ENCODE assay signal across 1 cellular context in the genomic region with DNA sequence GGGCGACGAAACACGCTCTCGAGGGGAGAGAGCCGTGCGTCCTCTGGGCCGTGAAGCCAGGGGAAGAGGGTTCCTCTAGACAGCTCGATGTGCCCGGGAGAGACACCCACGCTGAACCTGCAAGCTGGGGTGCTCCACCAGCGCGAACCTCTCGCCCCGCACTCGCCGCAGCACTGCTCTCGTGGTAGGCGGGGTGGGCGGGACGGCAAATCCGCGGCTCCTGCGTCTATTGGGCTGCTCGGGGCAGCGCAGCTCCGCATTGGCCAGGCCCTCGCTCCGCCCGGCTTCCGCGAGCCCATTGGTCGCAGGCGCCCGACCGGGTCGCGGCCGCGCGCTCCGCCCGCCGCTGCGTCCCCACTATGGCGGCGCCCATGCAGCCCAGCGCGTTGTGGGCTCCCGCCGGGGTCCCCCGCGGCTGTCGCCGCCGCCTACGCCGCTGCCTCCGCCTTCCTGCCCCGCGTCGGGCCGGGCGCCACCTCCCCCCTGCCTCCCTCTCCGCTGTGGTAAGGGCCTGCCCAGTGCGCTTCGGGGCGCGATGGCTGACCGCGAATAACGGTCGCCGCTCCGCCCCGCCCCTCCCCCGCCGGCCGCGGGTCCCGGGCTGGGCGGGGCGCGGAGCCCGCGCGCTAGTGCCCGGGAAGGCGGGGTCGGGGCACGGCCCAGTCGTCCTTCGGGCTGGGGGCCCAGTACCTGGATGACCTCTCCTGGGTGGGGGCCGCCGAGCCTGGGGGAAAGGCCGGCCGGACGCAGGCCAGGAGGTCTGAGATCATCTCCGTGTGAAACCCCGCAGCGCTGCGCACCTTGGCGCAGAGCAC.
TF ChIP-seq lines count a peak whose summit lies in the region.

TSS of gene ST3GAL3 (plus strand) at position 346 of the 815 bp plus-strand sequence. CDS start 28,727 bp downstream, outside the sequence.

TF ChIP-seq in HepG2, 621 proteins besides CTCF, POLR2A, EP300 and RAD21 (continued from another document and continues in another):
- TF ChIP-seq, protein P1, sequence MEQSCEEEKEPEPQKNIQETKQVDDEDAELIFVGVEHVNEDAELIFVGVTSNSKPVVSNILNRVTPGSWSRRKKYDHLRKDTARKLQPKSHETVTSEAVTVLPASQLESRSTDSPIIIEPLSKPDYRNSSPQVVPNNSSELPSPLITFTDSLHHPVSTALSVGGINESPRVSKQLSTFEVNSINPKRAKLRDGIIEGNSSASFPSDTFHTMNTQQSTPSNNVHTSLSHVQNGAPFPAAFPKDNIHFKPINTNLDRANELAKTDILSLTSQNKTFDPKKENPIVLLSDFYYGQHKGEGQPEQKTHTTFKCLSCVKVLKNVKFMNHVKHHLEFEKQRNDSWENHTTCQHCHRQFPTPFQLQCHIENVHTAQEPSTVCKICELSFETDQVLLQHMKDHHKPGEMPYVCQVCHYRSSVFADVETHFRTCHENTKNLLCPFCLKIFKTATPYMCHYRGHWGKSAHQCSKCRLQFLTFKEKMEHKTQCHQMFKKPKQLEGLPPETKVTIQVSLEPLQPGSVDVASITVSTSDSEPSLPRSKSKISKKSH (CRISPR knock-in tag; IDR thresholded peaks at IDR 0.05; ENCODE audit: borderline replicate concordance), result peak; percentile 81
- peak; percentile 49; the same call in 1 of the 2 replicates for TF ChIP-seq KDM4B (CRISPR knock-in tag; IDR thresholded peaks at IDR 0.05)
- TF ChIP-seq, protein P2, sequence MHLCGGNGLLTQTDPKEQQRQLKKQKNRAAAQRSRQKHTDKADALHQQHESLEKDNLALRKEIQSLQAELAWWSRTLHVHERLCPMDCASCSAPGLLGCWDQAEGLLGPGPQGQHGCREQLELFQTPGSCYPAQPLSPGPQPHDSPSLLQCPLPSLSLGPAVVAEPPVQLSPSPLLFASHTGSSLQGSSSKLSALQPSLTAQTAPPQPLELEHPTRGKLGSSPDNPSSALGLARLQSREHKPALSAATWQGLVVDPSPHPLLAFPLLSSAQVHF (CRISPR knock-in tag; IDR thresholded peaks at IDR 0.05), result peak; percentile 67; the same call in 1 of the 2 replicates
- TF ChIP-seq, protein P3, sequence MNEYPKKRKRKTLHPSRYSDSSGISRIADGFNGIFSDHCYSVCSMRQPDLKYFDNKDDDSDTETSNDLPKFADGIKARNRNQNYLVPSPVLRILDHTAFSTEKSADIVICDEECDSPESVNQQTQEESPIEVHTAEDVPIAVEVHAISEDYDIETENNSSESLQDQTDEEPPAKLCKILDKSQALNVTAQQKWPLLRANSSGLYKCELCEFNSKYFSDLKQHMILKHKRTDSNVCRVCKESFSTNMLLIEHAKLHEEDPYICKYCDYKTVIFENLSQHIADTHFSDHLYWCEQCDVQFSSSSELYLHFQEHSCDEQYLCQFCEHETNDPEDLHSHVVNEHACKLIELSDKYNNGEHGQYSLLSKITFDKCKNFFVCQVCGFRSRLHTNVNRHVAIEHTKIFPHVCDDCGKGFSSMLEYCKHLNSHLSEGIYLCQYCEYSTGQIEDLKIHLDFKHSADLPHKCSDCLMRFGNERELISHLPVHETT (CRISPR knock-in tag; conservative IDR thresholded peaks at IDR 0.05), result peak; percentile 91; the same call in 1 of the 2 replicates
- TF ChIP-seq ELF4 (CRISPR knock-in tag; IDR thresholded peaks at IDR 0.05; ENCODE audit: borderline replicate concordance), result no peak
- no peak for TF ChIP-seq KLF13 (CRISPR knock-in tag; IDR thresholded peaks at IDR 0.05)
- no peak; the same call in 1 of the 2 replicates for TF ChIP-seq REXO4 (CRISPR knock-in tag; IDR thresholded peaks at IDR 0.05; ENCODE audit: borderline replicate concordance)
- TF ChIP-seq NFATC3 (CRISPR knock-in tag; IDR thresholded peaks at IDR 0.05), result peak; percentile 22
- no peak for TF ChIP-seq HDAC6 (IDR thresholded peaks at IDR 0.05; ENCODE audit: low read depth, low read length)
- no peak for TF ChIP-seq THYN1 (CRISPR knock-in tag; IDR thresholded peaks at IDR 0.05; ENCODE audit: borderline replicate concordance, low read depth)
- TF ChIP-seq ZNF431 (CRISPR knock-in tag; IDR thresholded peaks at IDR 0.05; ENCODE audit: borderline replicate concordance, low read depth), result no peak
- TF ChIP-seq ZKSCAN5 (CRISPR knock-in tag; IDR thresholded peaks at IDR 0.05), result 0 out of 2 replicates have a peak, but pooled peaks have one; percentile 64
- TF ChIP-seq IKZF4 (CRISPR knock-in tag; IDR thresholded peaks at IDR 0.05; ENCODE audit: borderline replicate concordance, low read depth, not compliant biosample characterization), result peak; percentile 94
- TF ChIP-seq PHF21A (CRISPR knock-in tag; IDR thresholded peaks at IDR 0.05), result peak; percentile 75; the same call in 1 of the 2 replicates
- peak; percentile 68; the same call in 1 of the 2 replicates for TF ChIP-seq THAP11 (CRISPR knock-in tag; IDR thresholded peaks at IDR 0.05)
- peak; percentile 5; the same call in 1 of the 2 replicates for TF ChIP-seq PCBP1 (IDR thresholded peaks at IDR 0.05; ENCODE audit: borderline replicate concordance, low read depth, low read length)
- TF ChIP-seq DMAP1 (CRISPR knock-in tag; IDR thresholded peaks at IDR 0.05), result peak; percentile 61
- no peak; the same call in 1 of the 2 replicates for TF ChIP-seq ETV5 (CRISPR knock-in tag; IDR thresholded peaks at IDR 0.05; ENCODE audit: borderline replicate concordance)
- no peak for TF ChIP-seq FOXP4 (CRISPR knock-in tag; IDR thresholded peaks at IDR 0.05)
- TF ChIP-seq RBM22 (optimal IDR thresholded peaks at IDR 0.05; ENCODE audit: low read length), result peak; percentile 78
- TF ChIP-seq ZNF644 (CRISPR knock-in tag; IDR thresholded peaks at IDR 0.05; ENCODE audit: low read depth), result no peak
- TF ChIP-seq PLRG1 (conservative IDR thresholded peaks at IDR 0.05), result no peak
- no peak; the same call in 1 of the 2 replicates for TF ChIP-seq ZNF253 (CRISPR knock-in tag; IDR thresholded peaks at IDR 0.05; ENCODE audit: borderline replicate concordance)
- TF ChIP-seq, protein P4, sequence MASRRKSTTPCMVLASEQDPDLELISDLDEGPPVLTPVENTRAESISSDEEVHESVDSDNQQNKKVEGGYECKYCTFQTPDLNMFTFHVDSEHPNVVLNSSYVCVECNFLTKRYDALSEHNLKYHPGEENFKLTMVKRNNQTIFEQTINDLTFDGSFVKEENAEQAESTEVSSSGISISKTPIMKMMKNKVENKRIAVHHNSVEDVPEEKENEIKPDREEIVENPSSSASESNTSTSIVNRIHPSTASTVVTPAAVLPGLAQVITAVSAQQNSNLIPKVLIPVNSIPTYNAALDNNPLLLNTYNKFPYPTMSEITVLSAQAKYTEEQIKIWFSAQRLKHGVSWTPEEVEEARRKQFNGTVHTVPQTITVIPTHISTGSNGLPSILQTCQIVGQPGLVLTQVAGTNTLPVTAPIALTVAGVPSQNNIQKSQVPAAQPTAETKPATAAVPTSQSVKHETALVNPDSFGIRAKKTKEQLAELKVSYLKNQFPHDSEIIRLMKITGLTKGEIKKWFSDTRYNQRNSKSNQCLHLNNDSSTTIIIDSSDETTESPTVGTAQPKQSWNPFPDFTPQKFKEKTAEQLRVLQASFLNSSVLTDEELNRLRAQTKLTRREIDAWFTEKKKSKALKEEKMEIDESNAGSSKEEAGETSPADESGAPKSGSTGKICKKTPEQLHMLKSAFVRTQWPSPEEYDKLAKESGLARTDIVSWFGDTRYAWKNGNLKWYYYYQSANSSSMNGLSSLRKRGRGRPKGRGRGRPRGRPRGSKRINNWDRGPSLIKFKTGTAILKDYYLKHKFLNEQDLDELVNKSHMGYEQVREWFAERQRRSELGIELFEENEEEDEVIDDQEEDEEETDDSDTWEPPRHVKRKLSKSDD (CRISPR knock-in tag; IDR thresholded peaks at IDR 0.05; ENCODE audit: low read depth), result no peak; the same call in 1 of the 2 replicates
- peak; percentile 81 for TF ChIP-seq ZNF883 (CRISPR knock-in tag; IDR thresholded peaks at IDR 0.05; ENCODE audit: not compliant biosample characterization)
- TF ChIP-seq GATA4 (IDR thresholded peaks at IDR 0.05; ENCODE audit: borderline replicate concordance, low read depth), result peak; percentile 34; the same call in 1 of the 2 replicates
- no peak for TF ChIP-seq MTF1 (CRISPR knock-in tag; IDR thresholded peaks at IDR 0.05)
- TF ChIP-seq ZNF274 (CRISPR knock-in tag; IDR thresholded peaks at IDR 0.05), result peak; percentile 86; the same call in 1 of the 2 replicates
- TF ChIP-seq, protein P5, sequence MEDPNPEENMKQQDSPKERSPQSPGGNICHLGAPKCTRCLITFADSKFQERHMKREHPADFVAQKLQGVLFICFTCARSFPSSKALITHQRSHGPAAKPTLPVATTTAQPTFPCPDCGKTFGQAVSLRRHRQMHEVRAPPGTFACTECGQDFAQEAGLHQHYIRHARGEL (CRISPR knock-in tag; IDR thresholded peaks at IDR 0.05), result no peak
- no peak for TF ChIP-seq RORA (CRISPR knock-in tag; IDR thresholded peaks at IDR 0.05)
- no peak for TF ChIP-seq FOXO4 (CRISPR knock-in tag; conservative IDR thresholded peaks at IDR 0.05)
- TF ChIP-seq, protein P6, sequence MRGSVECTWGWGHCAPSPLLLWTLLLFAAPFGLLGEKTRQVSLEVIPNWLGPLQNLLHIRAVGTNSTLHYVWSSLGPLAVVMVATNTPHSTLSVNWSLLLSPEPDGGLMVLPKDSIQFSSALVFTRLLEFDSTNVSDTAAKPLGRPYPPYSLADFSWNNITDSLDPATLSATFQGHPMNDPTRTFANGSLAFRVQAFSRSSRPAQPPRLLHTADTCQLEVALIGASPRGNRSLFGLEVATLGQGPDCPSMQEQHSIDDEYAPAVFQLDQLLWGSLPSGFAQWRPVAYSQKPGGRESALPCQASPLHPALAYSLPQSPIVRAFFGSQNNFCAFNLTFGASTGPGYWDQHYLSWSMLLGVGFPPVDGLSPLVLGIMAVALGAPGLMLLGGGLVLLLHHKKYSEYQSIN (CRISPR knock-in tag; IDR thresholded peaks at IDR 0.05; ENCODE audit: borderline replicate concordance), result no peak
- peak; percentile 9; the same call in 1 of the 2 replicates for TF ChIP-seq ZNF446 (CRISPR knock-in tag; IDR thresholded peaks at IDR 0.05)
- TF ChIP-seq RBFOX2 (IDR thresholded peaks at IDR 0.05; ENCODE audit: low read depth, low read length), result peak; percentile 95
- peak; percentile 82; the same call in 1 of the 2 replicates for TF ChIP-seq MYPOP (CRISPR knock-in tag; IDR thresholded peaks at IDR 0.05)
- TF ChIP-seq ZNF605 (CRISPR knock-in tag; IDR thresholded peaks at IDR 0.05), result no peak; the same call in 1 of the 2 replicates
- TF ChIP-seq MLLT10 (CRISPR knock-in tag; IDR thresholded peaks at IDR 0.05), result no peak
- TF ChIP-seq ZNF740 (CRISPR knock-in tag; IDR thresholded peaks at IDR 0.05), result no peak
- TF ChIP-seq SCMH1 (CRISPR knock-in tag; IDR thresholded peaks at IDR 0.05; ENCODE audit: borderline replicate concordance), result no peak
- TF ChIP-seq ZNF317 (CRISPR knock-in tag; IDR thresholded peaks at IDR 0.05), result peak; percentile 65
- TF ChIP-seq ATRX (CRISPR knock-in tag; IDR thresholded peaks at IDR 0.05; ENCODE audit: borderline replicate concordance), result no peak
- no peak for TF ChIP-seq ZNF510 (CRISPR knock-in tag; IDR thresholded peaks at IDR 0.05; ENCODE audit: low read depth)
- TF ChIP-seq, protein P7, sequence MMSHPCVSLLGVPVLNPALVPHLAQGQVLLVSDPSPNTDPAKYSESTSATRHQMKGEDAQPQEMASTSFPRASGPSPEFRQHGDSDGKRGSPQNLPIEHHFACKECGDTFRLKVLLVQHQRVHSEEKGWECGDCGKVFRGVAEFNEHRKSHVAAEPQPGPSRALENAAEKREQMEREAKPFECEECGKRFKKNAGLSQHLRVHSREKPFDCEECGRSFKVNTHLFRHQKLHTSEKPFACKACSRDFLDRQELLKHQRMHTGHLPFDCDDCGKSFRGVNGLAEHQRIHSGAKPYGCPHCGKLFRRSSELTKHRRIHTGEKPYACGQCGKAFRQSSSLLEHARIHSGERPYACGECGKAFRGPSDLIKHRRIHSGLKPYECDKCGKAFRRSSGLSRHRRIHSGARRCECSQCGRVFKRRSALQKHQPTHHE (CRISPR knock-in tag; IDR thresholded peaks at IDR 0.05; ENCODE audit: borderline replicate concordance), result 0 out of 2 replicates have a peak, but pooled peaks have one; percentile 31
- TF ChIP-seq PPARG (CRISPR knock-in tag; conservative IDR thresholded peaks at IDR 0.05), result peak; percentile 41; the same call in 1 of the 2 replicates
- no peak for TF ChIP-seq NCOR1 (IDR thresholded peaks at IDR 0.05; ENCODE audit: borderline replicate concordance, low read length)
- TF ChIP-seq GPN1 (CRISPR knock-in tag; IDR thresholded peaks at IDR 0.05; ENCODE audit: borderline replicate concordance), result no peak
- TF ChIP-seq SNRNP70 (IDR thresholded peaks at IDR 0.05; ENCODE audit: low read depth, low read length), result no peak
- peak; percentile 55 for TF ChIP-seq PHF20 (CRISPR knock-in tag; IDR thresholded peaks at IDR 0.05)
